ENCODE assay signal across 16 cellular contexts in the genomic region with DNA sequence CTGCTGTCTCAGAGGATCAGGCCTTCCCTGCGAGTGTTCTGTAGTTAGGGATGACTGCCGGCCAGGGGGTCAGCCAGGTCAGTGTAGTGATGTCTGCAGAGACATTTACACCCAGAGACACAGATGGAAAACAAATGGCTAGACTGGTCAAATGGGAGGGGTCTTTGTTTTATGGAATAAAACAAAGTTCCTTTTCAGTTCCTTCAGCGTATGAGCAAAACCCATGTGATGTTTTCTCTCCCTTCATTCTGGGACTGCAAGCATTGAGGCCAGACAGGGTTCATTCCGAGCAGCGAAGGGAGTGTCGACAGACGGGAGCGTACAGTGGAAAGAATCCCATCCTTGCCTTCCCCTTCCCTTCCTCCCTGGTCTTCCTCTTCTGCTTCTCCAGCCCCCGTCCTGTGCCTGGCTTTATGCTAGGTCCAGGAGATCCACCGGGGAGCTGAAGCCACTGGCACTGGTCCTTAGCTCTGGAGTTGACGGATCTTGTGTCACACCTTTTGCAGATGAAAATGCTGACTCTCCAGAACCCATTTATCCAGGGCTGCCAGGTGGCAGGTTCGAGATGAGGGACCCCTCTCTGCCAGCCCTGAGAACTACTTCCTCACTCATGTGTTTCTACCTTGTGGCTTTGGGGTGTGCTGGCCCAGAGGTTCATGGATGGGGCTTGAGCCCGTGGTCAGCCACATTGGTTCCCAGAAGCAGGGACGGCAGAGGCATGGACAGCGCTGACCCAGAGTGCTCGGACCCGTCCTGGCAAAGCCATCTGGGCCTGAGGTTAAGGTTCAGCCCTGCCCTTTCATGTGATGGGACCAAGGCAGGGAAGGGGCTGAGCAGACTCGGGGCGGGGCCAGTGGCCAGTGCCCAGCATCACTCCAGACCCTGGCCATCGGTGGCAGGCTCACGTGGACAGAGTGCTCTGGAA. TPM values are rescaled to one million over a fixed set of nuclear protein-coding genes. Genes with fewer than 3 reads are reported as not detected.
A peak's percentile ranks its signal among the peaks of the same experiment; 100 is the strongest.
DNase-seq lines count a peak whose midpoint lies in the region; ATAC-seq and TF ChIP-seq lines count a peak whose summit lies in the region.
"Had no signal": no experiment of that assay in that cellular context is flagged by ENCODE, and none has a peak within 500 bp of the region (broad histone marks: within the 10 kb centered on the region; RNA-seq: fewer than 3 reads in every experiment).

No MANE protein-coding gene starts in this region.

- BruUV-seq in PC-9 (replicated peaks; lab: Mats Ljungman, UMichigan): no TSS peak

- no peak for TF ChIP-seq POLR2A in esophagus squamous epithelium (IDR thresholded peaks at IDR 0.05)

- CTCF ChIA-PET in PC-9 (lab: Charles Lee): no interaction called here

- no peak overlapping the region for H2AFZ ChIP-seq in PC-9
- H2AFZ ChIP-seq: parathyroid adenoma had no signal

- peaks cover 46% of the 10 kb centered on the region for H3K36me3 ChIP-seq in PC-9 (ENCODE audit: low read depth)
- peaks cover 0 to 62% (median 0%) of the 10 kb centered on the region in 3 donors for H3K36me3 ChIP-seq in esophagus squamous epithelium
- H3K36me3 ChIP-seq in mucosa of descending colon (ENCODE audit: low read depth): no peaks in the 10 kb centered on the region
- H3K36me3 ChIP-seq in subcutaneous abdominal adipose tissue (ENCODE audit: control insufficient read depth in 5 of 5, insufficient read depth in 5 of 5, low read length in 5 of 5): peaks cover 0 to 63% (median 39%) of the 10 kb centered on the region in 5 donors

- no peaks in the 10 kb centered on the region for H3K9me3 ChIP-seq in PC-9 (ENCODE audit: insufficient read depth, low read depth)
- H3K9me3 ChIP-seq in esophagus squamous epithelium: no peaks in the 10 kb centered on the region
- no peaks in the 10 kb centered on the region for H3K9me3 ChIP-seq in mucosa of descending colon
- no peaks in the 10 kb centered on the region for H3K9me3 ChIP-seq in subcutaneous abdominal adipose tissue (ENCODE audit: control insufficient read depth in 5 of 5, low read length in 5 of 5)

- peak overlapping the region in 1 of 5 donors; percentile 52 for H3K9ac ChIP-seq in subcutaneous abdominal adipose tissue (ENCODE audit: low read length in 5 of 5)
- H3K9ac ChIP-seq: parathyroid adenoma had no signal

- DNase-seq in PC-9: no peak
- no peak for DNase-seq in esophagus squamous epithelium (lab: John Stamatoyannopoulos, UW)
- no peak for DNase-seq in mucosa of descending colon
- no peak for DNase-seq in NCI-H187 treated with DMSO at 0.1 percent for 48 hours (lab: John Stamatoyannopoulos, UW)
- DNase-seq in HuH-7 (ENCODE audit: low spot score): no peak
- DNase-seq in T-helper 1 cell: no peak
- DNase-seq: dermis blood vessel endothelial cell, DMS53, H7, NCI-H1092, NCI-H446 treated with DMSO at 0.1 percent for 48 hours had no signal

- no peaks in the 10 kb centered on the region for H3K9me2 ChIP-seq in PC-9 (ENCODE audit: insufficient read depth)

- ATAC-seq in mucosa of descending colon (peak; percentile 8), GM21360 (IDR thresholded peaks at IDR 0.05; ENCODE audit: unreplicated experiment) (no peak)
- ATAC-seq: activated naive CD4-positive, alpha-beta T cell treated with anti-CD3 and anti-CD28 coated beads, Interleukin-2, amount 50 U/mL, for 72 hours had no signal

- peaks cover 63% of the 10 kb centered on the region for H3F3A ChIP-seq in PC-9 (ENCODE audit: insufficient read depth, low read depth)

- peaks cover 39% of the 10 kb centered on the region for H3K4me1 ChIP-seq in PC-9 (replicated peaks; ENCODE audit: insufficient read depth)
- peaks cover 3 to 39% (median 6%) of the 10 kb centered on the region in 3 donors for H3K4me1 ChIP-seq in esophagus squamous epithelium
- no peaks in the 10 kb centered on the region for H3K4me1 ChIP-seq in mucosa of descending colon (ENCODE audit: low read depth)
- H3K4me1 ChIP-seq in subcutaneous abdominal adipose tissue (ENCODE audit: control insufficient read depth in 5 of 5, insufficient read depth in 5 of 5, low read length in 5 of 5): peaks cover 2 to 36% (median 23%) of the 10 kb centered on the region in 5 donors
- H3K4me1 ChIP-seq: parathyroid adenoma had no signal

- intact Hi-C loops in PC-9 (cut with micrococcal nuclease; ENCODE audit: unreplicated experiment) (no loop called here), esophagus squamous epithelium (cut with DNase I) (no loop called here), mucosa of descending colon (cut with DNase I, micrococcal nuclease) (no loop called here)

- H3K4me3 ChIP-seq in PC-9 (no peak overlapping the region), esophagus squamous epithelium (no peak overlapping the region), mucosa of descending colon (no peak overlapping the region), subcutaneous abdominal adipose tissue (ENCODE audit: low read depth in 1 of 5, low read length in 5 of 5) (no peak overlapping the region)
- H3K4me3 ChIP-seq: lung had no signal

- TF ChIP-seq CTCF in PC-9 (conservative IDR thresholded peaks at IDR 0.05) (no peak), esophagus squamous epithelium (IDR thresholded peaks at IDR 0.05) (no peak), mucosa of descending colon (IDR thresholded peaks at IDR 0.05) (no peak)

- no peaks in the 10 kb centered on the region; the same call in 1 of the 2 replicates for H4K20me1 ChIP-seq in PC-9 (ENCODE audit: insufficient read depth)

- H3K27me3 ChIP-seq in PC-9 (ENCODE audit: insufficient read depth, low read depth): no peaks in the 10 kb centered on the region
- H3K27me3 ChIP-seq in esophagus squamous epithelium: no peaks in the 10 kb centered on the region
- no peaks in the 10 kb centered on the region for H3K27me3 ChIP-seq in subcutaneous abdominal adipose tissue (ENCODE audit: control insufficient read depth in 5 of 5, insufficient read depth in 4 of 5, low read length in 5 of 5)

- WGBS in esophagus squamous epithelium, 2 donors: 66 to 83% methylated on average over 10 to 18 of the region's 21 CpGs

- peak overlapping the region; percentile 28; the same call in 1 of the 2 replicates for H3K27ac ChIP-seq in PC-9
- peak overlapping the region in 3 of 4 donors; percentile 35 to 87 (median 73) for H3K27ac ChIP-seq in esophagus squamous epithelium
- H3K27ac ChIP-seq in subcutaneous abdominal adipose tissue (ENCODE audit: low read depth, low read length): peak overlapping the region; percentile 72
- H3K27ac ChIP-seq: parathyroid adenoma had no signal

- H3K79me2 ChIP-seq in PC-9 (ENCODE audit: low read depth): no peaks in the 10 kb centered on the region
- H3K79me2 ChIP-seq: parathyroid adenoma had no signal

- POLR2A ChIA-PET in PC-9 (lab: Charles Lee; ENCODE audit: unreplicated experiment): no interaction called here

- 0 out of 2 replicates have a peak overlapping the region, but pooled peaks have one; percentile 17 for H3K4me2 ChIP-seq in PC-9

RNA-seq across cellular contexts. Expression of a gene that starts 24.2 kb away (rescaled TPM):
- total RNA-seq in PC-9 (2021): 68.1 and 82.5 TPM in 2 replicates
- total RNA-seq in esophagus squamous epithelium: 10 to 100 TPM; 14.3 to 39.1 (median 32.6) TPM
- 10 to 100 TPM; 34.7 to 78.3 (median 41.0) TPM for total RNA-seq in mucosa of descending colon

RNA-seq across cellular contexts. Expression of a gene that starts 24.3 kb away (rescaled TPM):
- total RNA-seq in PC-9 (2021) (52.0 and 61.5 TPM in 2 replicates), esophagus squamous epithelium (10 to 100 TPM; 20.4 to 27.9 (median 24.0) TPM), mucosa of descending colon (10 to 100 TPM; 20.0 to 26.2 (median 20.9) TPM)
